Comparison of ENCODE assay signal across 9 cellular contexts in the genomic region with DNA sequence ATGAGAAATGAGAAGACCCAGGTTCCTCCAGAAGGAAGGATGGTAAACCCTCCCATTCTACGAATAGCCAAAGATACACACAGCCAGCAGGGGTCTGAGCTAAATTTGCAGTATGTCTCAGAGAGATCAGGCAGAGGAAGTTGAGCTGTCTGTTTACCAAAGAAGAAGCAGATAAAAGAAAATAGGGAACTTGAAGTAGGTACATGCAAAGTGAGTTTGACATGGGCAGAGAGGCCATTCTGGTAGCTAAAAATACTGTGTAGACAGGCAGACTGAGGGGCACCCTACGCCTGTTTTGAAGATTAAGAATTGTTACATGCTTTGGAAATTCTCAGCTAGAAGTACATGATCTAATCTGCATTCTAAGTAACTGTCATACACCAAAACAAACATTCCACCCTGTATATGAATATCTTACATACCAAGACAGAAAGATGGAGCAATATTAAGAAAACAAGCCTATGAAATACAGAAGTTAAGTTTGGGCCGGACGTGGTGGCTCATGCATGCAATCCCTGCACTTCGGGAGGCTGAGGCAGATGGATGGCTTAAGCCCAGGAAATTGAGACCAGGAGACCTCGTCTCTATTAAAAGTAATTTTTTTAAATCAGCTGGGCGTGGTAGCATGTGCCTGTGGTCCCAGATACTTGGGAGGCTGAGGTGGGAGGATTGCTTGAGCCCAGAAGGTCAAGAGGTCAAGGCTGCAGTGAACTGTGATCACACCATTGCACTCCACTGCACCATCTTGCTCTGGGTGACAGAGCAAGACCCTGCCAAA.
A peak's percentile ranks its signal among the peaks of the same experiment; 100 is the strongest.
DNase-seq lines count a peak whose midpoint lies in the region; ATAC-seq, FAIRE-seq and TF ChIP-seq lines count a peak whose summit lies in the region.
"Had no signal": no experiment of that assay in that cellular context is flagged by ENCODE, and none has a peak within 500 bp of the region (broad histone marks: within the 10 kb centered on the region; RNA-seq: fewer than 3 reads in every experiment).

No MANE protein-coding gene starts in this region.

- H3K36me3 ChIP-seq in HAP-1 (replicated peaks): no peaks in the 10 kb centered on the region

- no peak overlapping the region for H3K4me3 ChIP-seq in HAP-1

- ATAC-seq in GM18870 (IDR thresholded peaks at IDR 0.05; ENCODE audit: unreplicated experiment): peak; percentile 90
- ATAC-seq in HG03095 (IDR thresholded peaks at IDR 0.05; ENCODE audit: unreplicated experiment): peak; percentile 72
- peak; percentile 54 for ATAC-seq in SK-N-SH treated with all-trans-retinoic acid at 6 μM for 48 hours
- peak; percentile 44 for ATAC-seq in left ventricle myocardium superior

- H3K9me3 ChIP-seq in HAP-1: no peaks in the 10 kb centered on the region

- no peak for FAIRE-seq in HTR-8/SVneo (lab: Jason Lieb, UNC)
- FAIRE-seq: H1 had no signal

- intact Hi-C loops in left ventricle myocardium superior (cut with micrococcal nuclease): no loop called here

- DNase-seq in AG20443 (ENCODE audit: low spot score) (peak; percentile 26), left ventricle myocardium superior (no peak), HAP-1 (ENCODE audit: low spot score in 2 of 2) (no peak), HTR-8/SVneo (ENCODE audit: insufficient read length, low spot score) (no peak), NCI-H2196 (lab: John Stamatoyannopoulos, UW; ENCODE audit: unreplicated experiment) (no peak)

- in situ Hi-C loops in HAP-1 (cut with MboI; ENCODE audit: low sequenced_read_pairs): no loop called here

- H3K4me1 ChIP-seq in HAP-1: no peaks in the 10 kb centered on the region

- H3K27me3 ChIP-seq in HAP-1 (ENCODE audit: low read depth): no peaks in the 10 kb centered on the region

TF ChIP-seq in SK-N-SH treated with all-trans-retinoic acid at 6 μM for 48 hours, 23 proteins besides CTCF, POLR2A, EP300 and RAD21:
- TF ChIP-seq TOX (CRISPR knock-in tag; IDR thresholded peaks at IDR 0.05; ENCODE audit: borderline replicate concordance): no peak
- TF ChIP-seq, protein P1, sequence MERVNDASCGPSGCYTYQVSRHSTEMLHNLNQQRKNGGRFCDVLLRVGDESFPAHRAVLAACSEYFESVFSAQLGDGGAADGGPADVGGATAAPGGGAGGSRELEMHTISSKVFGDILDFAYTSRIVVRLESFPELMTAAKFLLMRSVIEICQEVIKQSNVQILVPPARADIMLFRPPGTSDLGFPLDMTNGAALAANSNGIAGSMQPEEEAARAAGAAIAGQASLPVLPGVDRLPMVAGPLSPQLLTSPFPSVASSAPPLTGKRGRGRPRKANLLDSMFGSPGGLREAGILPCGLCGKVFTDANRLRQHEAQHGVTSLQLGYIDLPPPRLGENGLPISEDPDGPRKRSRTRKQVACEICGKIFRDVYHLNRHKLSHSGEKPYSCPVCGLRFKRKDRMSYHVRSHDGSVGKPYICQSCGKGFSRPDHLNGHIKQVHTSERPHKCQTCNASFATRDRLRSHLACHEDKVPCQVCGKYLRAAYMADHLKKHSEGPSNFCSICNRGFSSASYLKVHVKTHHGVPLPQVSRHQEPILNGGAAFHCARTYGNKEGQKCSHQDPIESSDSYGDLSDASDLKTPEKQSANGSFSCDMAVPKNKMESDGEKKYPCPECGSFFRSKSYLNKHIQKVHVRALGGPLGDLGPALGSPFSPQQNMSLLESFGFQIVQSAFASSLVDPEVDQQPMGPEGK (CRISPR knock-in tag; IDR thresholded peaks at IDR 0.05; ENCODE audit: borderline replicate concordance): no peak
- no peak for TF ChIP-seq BACH2 (CRISPR knock-in tag; IDR thresholded peaks at IDR 0.05; ENCODE audit: borderline replicate concordance)
- no peak for TF ChIP-seq ISL1 (CRISPR knock-in tag; IDR thresholded peaks at IDR 0.05)
- no peak for TF ChIP-seq ZNF70 (CRISPR knock-in tag; IDR thresholded peaks at IDR 0.05)
- TF ChIP-seq OSR1 (CRISPR knock-in tag; IDR thresholded peaks at IDR 0.05): no peak
- TF ChIP-seq PPARA (CRISPR knock-in tag; IDR thresholded peaks at IDR 0.05; ENCODE audit: borderline replicate concordance): no peak
- no peak for TF ChIP-seq ARNTL (CRISPR knock-in tag; IDR thresholded peaks at IDR 0.05; ENCODE audit: borderline replicate concordance, low read depth)
- TF ChIP-seq ZFP30 (CRISPR knock-in tag; IDR thresholded peaks at IDR 0.05): no peak
- TF ChIP-seq SNAI2 (CRISPR knock-in tag; IDR thresholded peaks at IDR 0.05): no peak
- TF ChIP-seq ZFP3 (CRISPR knock-in tag; IDR thresholded peaks at IDR 0.05): no peak
- TF ChIP-seq, protein P2, sequence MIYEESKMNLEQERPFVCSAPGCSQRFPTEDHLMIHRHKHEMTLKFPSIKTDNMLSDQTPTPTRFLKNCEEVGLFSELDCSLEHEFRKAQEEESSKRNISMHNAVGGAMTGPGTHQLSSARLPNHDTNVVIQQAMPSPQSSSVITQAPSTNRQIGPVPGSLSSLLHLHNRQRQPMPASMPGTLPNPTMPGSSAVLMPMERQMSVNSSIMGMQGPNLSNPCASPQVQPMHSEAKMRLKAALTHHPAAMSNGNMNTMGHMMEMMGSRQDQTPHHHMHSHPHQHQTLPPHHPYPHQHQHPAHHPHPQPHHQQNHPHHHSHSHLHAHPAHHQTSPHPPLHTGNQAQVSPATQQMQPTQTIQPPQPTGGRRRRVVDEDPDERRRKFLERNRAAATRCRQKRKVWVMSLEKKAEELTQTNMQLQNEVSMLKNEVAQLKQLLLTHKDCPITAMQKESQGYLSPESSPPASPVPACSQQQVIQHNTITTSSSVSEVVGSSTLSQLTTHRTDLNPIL (CRISPR knock-in tag; IDR thresholded peaks at IDR 0.05; ENCODE audit: low read depth): no peak
